ENCODE assay signal across 22 cellular contexts in the genomic region with DNA sequence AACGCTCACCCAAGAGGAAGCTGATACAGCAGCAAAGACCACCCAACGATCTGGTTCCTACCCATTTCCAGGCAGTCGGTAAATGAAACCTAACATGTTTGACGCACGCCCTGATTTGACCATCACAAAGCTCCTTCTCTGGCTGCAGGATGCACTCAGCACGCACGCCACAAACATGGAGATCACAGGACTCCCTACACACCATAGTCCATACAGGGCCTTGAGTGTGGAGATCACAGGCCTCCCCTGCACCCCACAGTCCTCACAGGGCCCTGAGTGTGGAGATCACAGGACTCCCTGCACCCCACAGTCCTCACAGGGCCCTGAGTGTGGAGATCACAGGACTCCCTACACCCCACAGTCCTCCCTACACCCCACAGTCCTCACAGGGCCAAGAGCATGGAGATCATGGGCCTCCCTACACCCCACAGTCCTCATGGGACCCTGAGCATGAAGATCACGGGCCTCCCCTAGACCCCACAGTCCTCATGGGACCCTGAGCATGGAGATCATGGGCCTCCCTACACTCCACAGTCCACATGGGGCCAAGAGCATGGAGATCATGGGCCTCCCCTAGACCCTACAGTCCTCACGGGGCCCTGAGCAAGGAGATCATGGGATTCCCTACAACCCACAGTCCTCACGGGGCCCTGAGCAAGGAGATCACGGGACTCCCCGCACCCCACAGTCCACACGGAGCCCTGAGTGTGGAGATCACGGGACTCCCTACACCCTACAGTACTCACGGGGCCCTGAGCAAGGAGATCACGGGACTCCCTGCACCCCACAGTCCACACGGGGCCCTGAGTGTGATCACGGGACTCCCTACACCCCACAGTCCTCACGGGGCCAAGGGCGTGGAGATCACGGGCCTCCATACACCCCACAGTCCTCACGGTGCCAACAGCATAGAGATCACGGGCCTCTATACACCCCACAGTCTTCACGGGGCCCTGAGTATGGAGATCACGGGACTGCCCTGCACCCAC.
DNase-seq lines count a peak whose midpoint lies in the region; ATAC-seq and TF ChIP-seq lines count a peak whose summit lies in the region.
"Had no signal": no experiment of that assay in that cellular context is flagged by ENCODE, and none has a peak within 500 bp of the region (broad histone marks: within the 10 kb centered on the region; RNA-seq: fewer than 3 reads in every experiment).

No MANE protein-coding gene starts in this region.

- H2AFZ ChIP-seq in neural progenitor cell (replicated peaks) = no peak overlapping the region

- H3K9ac ChIP-seq in neural progenitor cell = no peak overlapping the region

- no peak overlapping the region for H3K4me2 ChIP-seq in neural progenitor cell

- no peaks in the 10 kb centered on the region for H3F3A ChIP-seq in neural progenitor cell (ENCODE audit: low read depth)

- no peaks in the 10 kb centered on the region for H3K36me3 Mint-ChIP-seq in neural progenitor cell
- H3K36me3 Mint-ChIP-seq in endothelial cell (ENCODE audit: low read depth, unreplicated experiment) = peaks cover 15% of the 10 kb centered on the region

- TF ChIP-seq CTCF in neural progenitor cell (IDR thresholded peaks at IDR 0.05) = no peak
- no peak for TF ChIP-seq CTCF in upper lobe of right lung (IDR thresholded peaks at IDR 0.05)
- no peak for TF ChIP-seq CTCF in endothelial cell (IDR thresholded peaks at IDR 0.05; ENCODE audit: unreplicated experiment)

- H3K79me2 ChIP-seq in neural progenitor cell (ENCODE audit: low read depth) = no peaks in the 10 kb centered on the region

- H3K36me3 ChIP-seq in neural progenitor cell (no peaks in the 10 kb centered on the region), upper lobe of right lung (no peaks in the 10 kb centered on the region)
- H3K36me3 ChIP-seq: Peyer's patch had no signal

- DNase-seq in activated T-cell treated with anti-CD3 and anti-CD28 coated beads, Interleukin-2, amount 50 U/mL, for 1 hour = peak; percentile 12
- DNase-seq in activated T-cell treated with anti-CD3 and anti-CD28 coated beads for 4 hours (no peak), neural progenitor cell (ENCODE audit: low spot score) (no peak), upper lobe of right lung (no peak), AML-193 (lab: John Stamatoyannopoulos, UW) (no peak), NCI-H446 (lab: John Stamatoyannopoulos, UW) (no peak), endothelial cell (ENCODE audit: low spot score) (no peak)
- DNase-seq: 8988T, DMS53, EL, HCEC 1CT, KG1, NCI-H1105, NCI-H146, NCI-H2029, NCI-H2227 treated with DMSO at 0.1 percent for 48 hours, NCI-H524 treated with DMSO at 0.1 percent for 48 hours, NCI-H82, Peyer's patch had no signal

- H3K4me3 ChIP-seq in iPS-18c (ENCODE audit: insufficient read depth, low read depth, low read length) (peak overlapping the region; percentile 24; the same call in 1 of the 2 replicates), neural progenitor cell (no peak overlapping the region), upper lobe of right lung (no peak overlapping the region)
- H3K4me3 ChIP-seq: Peyer's patch had no signal

- no peaks in the 10 kb centered on the region for H4K20me1 ChIP-seq in neural progenitor cell (ENCODE audit: low read depth)

- no peaks in the 10 kb centered on the region for H3K4me1 ChIP-seq in neural progenitor cell
- H3K4me1 ChIP-seq in upper lobe of right lung = no peaks in the 10 kb centered on the region
- H3K4me1 ChIP-seq: Peyer's patch had no signal

- H3K4me3 Mint-ChIP-seq in neural progenitor cell (no peak overlapping the region), endothelial cell (ENCODE audit: unreplicated experiment) (no peak overlapping the region)

- no peaks in the 10 kb centered on the region for H3K27me3 ChIP-seq in neural progenitor cell
- H3K27me3 ChIP-seq in upper lobe of right lung = no peaks in the 10 kb centered on the region
- H3K27me3 ChIP-seq: Peyer's patch had no signal

- H3K27ac ChIP-seq in neural progenitor cell (no peak overlapping the region), upper lobe of right lung (no peak overlapping the region)
- H3K27ac ChIP-seq: C4-2B, HL-60, Peyer's patch had no signal

- H3K27me3 Mint-ChIP-seq in neural progenitor cell (ENCODE audit: insufficient read depth, low read depth) (peaks cover 10% of the 10 kb centered on the region), endothelial cell (ENCODE audit: unreplicated experiment) (peaks cover 13% of the 10 kb centered on the region)

- peaks cover 66% of the 10 kb centered on the region for H3K9me3 ChIP-seq in iPS-18c (ENCODE audit: control insufficient read depth, insufficient read depth, low read length)
- H3K9me3 ChIP-seq in neural progenitor cell (ENCODE audit: low read depth) = no peaks in the 10 kb centered on the region
- no peaks in the 10 kb centered on the region for H3K9me3 ChIP-seq in upper lobe of right lung
- H3K9me3 ChIP-seq: Peyer's patch had no signal

- H3K27ac Mint-ChIP-seq in neural progenitor cell = peak overlapping the region; percentile 63
- no peak overlapping the region for H3K27ac Mint-ChIP-seq in endothelial cell (ENCODE audit: unreplicated experiment)

- H3K4me1 Mint-ChIP-seq in neural progenitor cell (peaks cover 11% of the 10 kb centered on the region), endothelial cell (ENCODE audit: unreplicated experiment) (no peaks in the 10 kb centered on the region)

- H3K9me3 Mint-ChIP-seq in neural progenitor cell = no peaks in the 10 kb centered on the region
- H3K9me3 Mint-ChIP-seq in endothelial cell (ENCODE audit: unreplicated experiment) = peaks cover 38% of the 10 kb centered on the region

- peak; percentile 31 for ATAC-seq in upper lobe of right lung

- intact Hi-C loops in upper lobe of right lung (cut with DNase I) = no loop called here
